In genomic region chr14:70392676-70393075, GRCh38 we compare ENCODE assay signal across 20 cellular contexts. TPM values are rescaled to one million over a fixed set of nuclear protein-coding genes. Genes with fewer than 3 reads are reported as not detected.
DNase-seq lines count a peak whose midpoint lies in the region; ATAC-seq and TF ChIP-seq lines count a peak whose summit lies in the region.
"Had no signal": no experiment of that assay in that cellular context is flagged by ENCODE, and none has a peak within 500 bp of the region (broad histone marks: within the 10 kb centered on the region; RNA-seq: fewer than 3 reads in every experiment).

No MANE protein-coding gene starts in this region.

- no peak for TF ChIP-seq CTCF in transverse colon (IDR thresholded peaks at IDR 0.05)
- TF ChIP-seq CTCF in testis (IDR thresholded peaks at IDR 0.05) = no peak

- H3K27me3 ChIP-seq in transverse colon (no peaks in the 10 kb centered on the region), testis (no peaks in the 10 kb centered on the region)

- TF ChIP-seq POLR2A in transverse colon (IDR thresholded peaks at IDR 0.05) = no peak
- TF ChIP-seq POLR2A in testis (IDR thresholded peaks at IDR 0.05) = no peak
- TF ChIP-seq POLR2A in GM18505 (IDR thresholded peaks at IDR 0.05; ENCODE audit: borderline replicate concordance, extremely low read depth, insufficient read depth, insufficient read length) = no peak

- 24 to 53% methylated on average over 3 of the region's 3 CpGs for WGBS in transverse colon (ENCODE audit: low coverage in 1 of 2), 2 donors
- WGBS in testis, 2 donors = 62 to 67% methylated on average over 3 of the region's 3 CpGs

- H3K27ac ChIP-seq in transverse colon = peak overlapping the region in 3 of 4 donors; percentile 71 to 77 (median 73)
- no peak overlapping the region for H3K27ac ChIP-seq in testis
- H3K27ac ChIP-seq: C4-2B had no signal

- no peak overlapping the region for H3K4me3 ChIP-seq in transverse colon
- no peak overlapping the region for H3K4me3 ChIP-seq in testis
- H3K4me3 ChIP-seq: GM12878, K562 had no signal

- no peak for TF ChIP-seq EP300 in transverse colon (IDR thresholded peaks at IDR 0.05; ENCODE audit: low read depth)

- H3K4me1 ChIP-seq in transverse colon (peaks cover 0 to 18% (median 8%) of the 10 kb centered on the region in 4 donors), testis (no peaks in the 10 kb centered on the region)

- no peak for ATAC-seq in GM18505 (IDR thresholded peaks at IDR 0.05; ENCODE audit: unreplicated experiment)
- ATAC-seq: GM12878, K562 had no signal

- DNase-seq in MV-4-11 (lab: John Stamatoyannopoulos, UW) (peak; percentile 15), NCI-H524 treated with DMSO at 0.1 percent for 48 hours (lab: John Stamatoyannopoulos, UW) (peak; percentile 23), fibroblast of gingiva (ENCODE audit: low read depth) (peak; percentile 54), transverse colon (no peak), testis (no peak), SW 1271 (lab: John Stamatoyannopoulos, UW) (no peak)
- DNase-seq: ACHN; AML-193; Caco-2; CD4-positive, alpha-beta T cell; DND-41; EL; H9; IMR-90 had no signal

- in situ Hi-C loops in transverse colon (cut with MboI; ENCODE audit: low pct_ligation_motif_present in 1 of 4, low pct_unique_long_range_greater_than_20kb in 1 of 4, low sequenced_read_pairs in 3 of 4) = no loop called here

- H3K36me3 ChIP-seq in transverse colon = peaks cover 0 to 4% (median 0%) of the 10 kb centered on the region in 4 donors
- H3K36me3 ChIP-seq in testis (ENCODE audit: low read depth, missing control alignments) = no peaks in the 10 kb centered on the region

- intact Hi-C loops in transverse colon (cut with DNase I; ENCODE audit: low total_unique reads) = no loop called here
- intact Hi-C loops in testis (cut with DNase I; ENCODE audit: low total_unique reads) = no loop called here

- H3K9me3 ChIP-seq in transverse colon (no peaks in the 10 kb centered on the region), testis (no peaks in the 10 kb centered on the region)
- H3K9me3 ChIP-seq: Caco-2 had no signal

RNA-seq across cellular contexts. Expression of gene SYNJ2BP, which starts 24.2 kb away (rescaled TPM):
- 10 to 100 TPM; 26.7 to 43.4 (median 32.0) TPM for total RNA-seq in transverse colon
- total RNA-seq in testis = 10 to 100 TPM; 16.2 to 21.9 TPM
- polyA plus RNA-seq in testis (ENCODE audit: insufficient read depth, low read depth, low replicate concordance) = 59.9 TPM

RNA-seq across cellular contexts. Expression of gene COX16, which starts 33.2 kb away (rescaled TPM):
- total RNA-seq in transverse colon (10 to 100 TPM in 3 of 4 donors, 1 to 10 TPM in 1; 5.8 to 35.5 (median 23.5) TPM), testis (10 to 100 TPM; 13.3 to 17.8 TPM)
- polyA plus RNA-seq in testis (ENCODE audit: insufficient read depth, low read depth, low replicate concordance) = 24.9 TPM

RNA-seq across cellular contexts. Expression of gene ADAM21, which starts 59.3 kb away (rescaled TPM):
- total RNA-seq in transverse colon (not detected), testis (10 to 100 TPM in 1 of 2 donors, 1 to 10 TPM in 1; 4.6 to 13.7 TPM)
- 15.6 TPM for polyA plus RNA-seq in testis (ENCODE audit: insufficient read depth, low read depth, low replicate concordance)
- total RNA-seq: Caco-2; CD4-positive, alpha-beta T cell; G401; H1; H9 had no signal

Comparison
In these comparisons a context has a peak if more than half of its experiments do, and no peak if none do; other contexts are left out.
1. DNase-seq: peak in MV-4-11 (single experiment), NCI-H524 treated with DMSO at 0.1 percent for 48 hours (single experiment) and fibroblast of gingiva (single experiment); none in transverse colon (single experiment), testis (single experiment) and SW 1271 (0 of 2).
2. H3K27ac ChIP-seq: peak in transverse colon (3 of 4); none in testis (0 of 2).
3. RNA of gene ADAM21, which starts 59.3 kb away (total RNA-seq): 4.6 to 13.7 TPM in testis; not detected in transverse colon; every median in the first group is over 4 times any median in the second.